11 cellular contexts compared by ENCODE assay signal in the genomic region with DNA sequence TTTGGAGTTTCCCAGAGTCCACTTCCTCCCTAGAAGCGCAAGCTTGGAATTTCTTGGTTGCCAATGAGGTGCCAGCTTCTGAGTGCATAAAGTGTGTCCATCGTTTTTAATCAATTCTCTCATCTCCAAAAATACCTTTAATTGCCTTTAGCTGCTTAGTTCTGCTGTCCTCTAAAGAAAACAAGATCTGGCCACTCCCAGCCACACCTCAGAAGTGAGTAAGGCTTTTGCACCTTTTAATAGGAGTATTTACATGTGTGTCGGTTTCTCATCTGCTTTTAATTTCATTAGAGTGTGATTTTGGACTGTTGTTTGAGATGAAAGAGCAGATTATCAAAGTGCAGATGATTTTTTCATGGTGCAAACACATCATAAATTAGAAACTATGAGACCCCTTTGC. TPM values are rescaled to one million over a fixed set of nuclear protein-coding genes. Genes with fewer than 3 reads are reported as not detected.
A peak's percentile ranks its signal among the peaks of the same experiment; 100 is the strongest.
DNase-seq lines count a peak whose midpoint lies in the region; ATAC-seq and TF ChIP-seq lines count a peak whose summit lies in the region.
"Had no signal": no experiment of that assay in that cellular context is flagged by ENCODE, and none has a peak within 500 bp of the region (broad histone marks: within the 10 kb centered on the region; RNA-seq: fewer than 3 reads in every experiment).

No MANE protein-coding gene starts in this region.

- TF ChIP-seq CTCF in AG04450 (IDR thresholded peaks at IDR 0.05; ENCODE audit: low read depth, low read length) (no peak), natural killer cell (IDR thresholded peaks at IDR 0.05) (no peak)

- H3K36me3 Mint-ChIP-seq in IgD-negative memory B cell (peaks cover 5% of the 10 kb centered on the region), natural killer cell (no peaks in the 10 kb centered on the region)
- peaks cover 72% of the 10 kb centered on the region for H3K36me3 Mint-ChIP-seq in dendritic cell treated with granulocyte-macrophage colony-stimulating factor and Interleukin-4, amounts not matched to agents 40 ng/mL and 50 ng/mL, for 4 days (ENCODE audit: low read depth)

- peak overlapping the region; percentile 42 for H3K27ac ChIP-seq in AG04450 (ENCODE audit: low read depth, low read length)

- intact Hi-C loops in dendritic cell treated with granulocyte-macrophage colony-stimulating factor and Interleukin-4, amounts not matched to agents 40 ng/mL and 50 ng/mL, for 4 days (cut with micrococcal nuclease) = no loop called here
- intact Hi-C loops in natural killer cell (cut with micrococcal nuclease) = no loop called here

- CTCF ChIA-PET in AG04450 (lab: Charles Lee) = no interaction called here

- H3K27me3 ChIP-seq in AG04450 (ENCODE audit: control insufficient read depth, insufficient read depth, low read length) = no peaks in the 10 kb centered on the region

- H3K4me3 Mint-ChIP-seq in IgD-negative memory B cell (peak overlapping the region in 2 of 4 donors; percentile 34 to 47), natural killer cell (peak overlapping the region; percentile 59)
- H3K4me3 Mint-ChIP-seq in dendritic cell treated with granulocyte-macrophage colony-stimulating factor and Interleukin-4, amounts not matched to agents 40 ng/mL and 50 ng/mL, for 4 days = no peak overlapping the region

- ATAC-seq in natural killer cell = no peak
- no peak for ATAC-seq in HG02840 (IDR thresholded peaks at IDR 0.05; ENCODE audit: low FRiP score, unreplicated experiment)

- DNase-seq in AG04450 (ENCODE audit: low read depth, low spot score) = no peak
- no peak for DNase-seq in natural killer cell
- DNase-seq in AML-193 (lab: John Stamatoyannopoulos, UW) = no peak
- DNase-seq in NCI-H187 treated with DMSO at 0.1 percent for 48 hours (lab: John Stamatoyannopoulos, UW) = no peak
- no peak for DNase-seq in middle frontal gyrus (ENCODE audit: extremely low spot score, low spot score)
- DNase-seq: Kasumi-1, T-helper 9 cell had no signal

- peak overlapping the region in 2 of 3 donors; percentile 82 to 91 for H3K27ac Mint-ChIP-seq in IgD-negative memory B cell
- H3K27ac Mint-ChIP-seq in dendritic cell treated with granulocyte-macrophage colony-stimulating factor and Interleukin-4, amounts not matched to agents 40 ng/mL and 50 ng/mL, for 4 days = peak overlapping the region; percentile 63
- H3K27ac Mint-ChIP-seq in natural killer cell = peak overlapping the region; percentile 90 to 99

- POLR2A ChIA-PET in AG04450 (lab: Yijun Ruan, JAX) = interaction anchor here (0.8 to 1.4 kb wide), 2 partner anchors 10 to 32 kb away, joined by 3 to 4 read pairs; no protein-coding TSS in a partner anchor

- H3K4me3 ChIP-seq in AG04450 (ENCODE audit: low read depth, low read length) = no peak overlapping the region
- H3K4me3 ChIP-seq: lung had no signal

- H3K9me3 Mint-ChIP-seq in IgD-negative memory B cell (no peaks in the 10 kb centered on the region), natural killer cell (no peaks in the 10 kb centered on the region)
- H3K9me3 Mint-ChIP-seq in dendritic cell treated with granulocyte-macrophage colony-stimulating factor and Interleukin-4, amounts not matched to agents 40 ng/mL and 50 ng/mL, for 4 days = no peaks in the 10 kb centered on the region

- no peaks in the 10 kb centered on the region for H3K9me3 ChIP-seq in AG04450 (ENCODE audit: control insufficient read depth, insufficient read depth, low read length)

- H3K27me3 Mint-ChIP-seq in IgD-negative memory B cell = no peaks in the 10 kb centered on the region
- H3K27me3 Mint-ChIP-seq in dendritic cell treated with granulocyte-macrophage colony-stimulating factor and Interleukin-4, amounts not matched to agents 40 ng/mL and 50 ng/mL, for 4 days = no peaks in the 10 kb centered on the region
- H3K27me3 Mint-ChIP-seq in natural killer cell (ENCODE audit: low read depth in 2 of 2) = no peaks in the 10 kb centered on the region

- H3K4me1 Mint-ChIP-seq in IgD-negative memory B cell = peaks cover 73 to 95% (median 81%) of the 10 kb centered on the region in 3 donors
- peaks cover 96% of the 10 kb centered on the region for H3K4me1 Mint-ChIP-seq in dendritic cell treated with granulocyte-macrophage colony-stimulating factor and Interleukin-4, amounts not matched to agents 40 ng/mL and 50 ng/mL, for 4 days (ENCODE audit: low read depth)
- H3K4me1 Mint-ChIP-seq in natural killer cell = peaks cover 86 to 95% of the 10 kb centered on the region in 2 donors

RNA-seq across cellular contexts. Expression of a gene that starts 20.1 kb away (rescaled TPM):
- polyA plus RNA-seq in AG04450 (2011; rRNA removed) (1,799 and 1,817 TPM in 2 replicates), IgD-negative memory B cell (176 TPM)
- 2,797 and 2,845 TPM in 2 replicates for polyA minus RNA-seq in AG04450 (2011; rRNA and poly(A)+ RNA removed)
- 100 to 1,000 TPM; 354 to 638 (median 490) TPM for total RNA-seq in natural killer cell

Comparison
In these comparisons a context has a peak if more than half of its experiments do, and no peak if none do; other contexts are left out.
1. RNA of a gene that starts 20.1 kb away (polyA plus RNA-seq): 1,799 to 1,817 TPM in AG04450; 176 TPM in IgD-negative memory B cell (single experiment); every median in the first group is over 10 times any median in the second.
2. Peak in every context shown above with its lines, with median percentiles within 50 percentile points of each other: H3K27ac Mint-ChIP-seq.